ENCODE assay signal across 8 cellular contexts in the genomic region with DNA sequence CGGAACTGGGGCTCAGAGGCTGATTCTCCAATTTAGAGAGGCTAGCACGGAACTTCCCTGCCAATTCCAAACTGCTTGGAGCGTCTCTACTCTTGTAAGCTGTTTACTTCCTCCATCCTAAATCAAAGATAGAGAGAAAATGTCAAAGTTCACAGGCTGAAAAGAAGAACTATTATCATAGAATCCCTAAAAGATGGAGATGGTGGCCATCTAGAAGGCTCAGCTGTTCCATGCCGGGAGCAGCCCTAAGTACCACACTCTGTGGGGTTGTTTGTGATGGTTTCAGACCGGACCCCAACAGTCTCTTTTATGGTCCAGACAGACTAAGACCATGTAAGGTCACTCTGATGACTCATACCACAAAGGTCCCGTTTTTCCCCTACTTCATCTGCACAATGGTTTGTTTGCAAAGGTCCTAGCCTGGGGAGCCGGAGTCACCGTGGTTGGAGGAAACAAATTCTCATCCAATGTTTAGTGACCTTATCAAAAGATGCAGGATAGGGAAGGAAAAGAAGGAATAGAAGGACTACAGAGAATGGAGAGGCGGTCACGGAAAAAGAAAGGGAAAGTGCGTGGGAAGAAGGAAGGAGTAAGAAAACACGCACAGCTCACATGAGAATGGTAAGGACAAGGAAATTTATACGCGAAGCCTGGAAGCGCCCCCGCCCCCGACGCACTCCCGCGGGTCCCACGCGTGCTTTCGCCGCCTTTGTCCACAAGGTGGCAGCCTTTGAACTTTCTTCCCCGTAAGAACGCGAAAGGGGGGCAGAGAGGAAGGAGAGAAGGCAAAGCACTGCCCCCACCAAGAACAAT. TPM values are rescaled to one million over a fixed set of nuclear protein-coding genes. Genes with fewer than 3 reads are reported as not detected.
A peak's percentile ranks its signal among the peaks of the same experiment; 100 is the strongest.
DNase-seq lines count a peak whose midpoint lies in the region; ATAC-seq and TF ChIP-seq lines count a peak whose summit lies in the region.

No MANE protein-coding gene starts in this region.

- peak overlapping the region; percentile 97 for H3K4me3 ChIP-seq in HUES64 (ENCODE audit: low read length)
- H3K4me3 ChIP-seq in SK-N-SH (ENCODE audit: low read depth in 2 of 2, low read length in 1 of 2), result peak overlapping the region; percentile 85 to 98
- H3K4me3 ChIP-seq in psoas muscle, result peak overlapping the region; percentile 77

- H3K36me3 ChIP-seq in HUES64 (ENCODE audit: insufficient read depth, low read length) (no peaks in the 10 kb centered on the region), SK-N-SH (replicated peaks in 1 of 2; ENCODE audit: control insufficient read depth in 1 of 2, insufficient read depth in 2 of 2, low read length in 1 of 2) (peaks cover 3 to 19% of the 10 kb centered on the region in 2 experiments), psoas muscle (ENCODE audit: insufficient read depth in 1 of 2, low read depth in 1 of 2) (no peaks in the 10 kb centered on the region)

- WGBS in HUES64, result 25% methylated on average over 24 of the region's 27 CpGs
- WGBS in SK-N-SH (ENCODE audit: low lambda C conversion rate), result 19% methylated on average over 25 of the region's 27 CpGs
- whole genome bisulfite sequencing in psoas muscle, 3 donors, result 7 to 13% (median 8%) methylated on average over 27 of the region's 27 CpGs

- CTCF ChIA-PET in SK-N-SH (lab: Yijun Ruan, JAX), result interaction anchor here (0.5 to 6.3 kb wide), 40 partner anchors 9 to 549 kb away, joined by 3 to 107 read pairs (median 3); no protein-coding TSS in a partner anchor

- peaks cover 15% of the 10 kb centered on the region for H3F3A ChIP-seq in SK-N-SH (replicated peaks; ENCODE audit: insufficient read depth)

- H3K9ac ChIP-seq in HUES64 (ENCODE audit: low read depth, low read length) (0 out of 2 replicates have a peak overlapping the region, but pooled peaks have one; percentile 83), SK-N-SH (peak overlapping the region; percentile 98)

- intact Hi-C loops in psoas muscle (cut with DNase I), result loop anchor here (2.0 to 5.0 kb wide), 2 partner anchors 294 to 295 kb away; no protein-coding TSS in a partner anchor

- TF ChIP-seq RAD21 in SK-N-SH (IDR thresholded peaks at IDR 0.05; ENCODE audit: low read length), result peak; percentile 79

- peak; percentile 80 for TF ChIP-seq CTCF in SK-N-SH (IDR thresholded peaks at IDR 0.05)
- TF ChIP-seq CTCF in psoas muscle (IDR thresholded peaks at IDR 0.05), result peak; percentile 66

- H3K27ac ChIP-seq in HUES64 (ENCODE audit: low read depth, low read length) (no peak overlapping the region; the same call in 1 of the 2 replicates), SK-N-SH (ENCODE audit: low read depth in 2 of 2, low read length in 1 of 2) (peak overlapping the region; percentile 89 to 92), psoas muscle (no peak overlapping the region)

- peaks cover 22% of the 10 kb centered on the region for H4K20me1 ChIP-seq in SK-N-SH (ENCODE audit: insufficient read depth)

- POLR2A ChIA-PET in SK-N-SH (lab: Yijun Ruan, JAX), result interaction anchor here (1.0 kb wide), 1 partner anchor 294 kb away, joined by 4 read pairs; no protein-coding TSS in a partner anchor

- H3K27me3 ChIP-seq in HUES64 (ENCODE audit: insufficient read depth, low read length), result peaks cover 22% of the 10 kb centered on the region; the same call in 1 of the 2 replicates
- no peaks in the 10 kb centered on the region for H3K27me3 ChIP-seq in SK-N-SH (ENCODE audit: insufficient read depth)
- peaks cover 0 to 24% (median 1%) of the 10 kb centered on the region in 3 donors for H3K27me3 ChIP-seq in psoas muscle (ENCODE audit: insufficient read depth in 3 of 3, low read length in 2 of 3)

- DNase-seq in ELF-1 (ENCODE audit: low read depth, low spot score) (peak; percentile 22), SK-N-SH (peak; percentile 19), anterior cingulate cortex (lab: John Stamatoyannopoulos, UW) (peak in 56 of 58 donors; percentile 16 to 77 (median 54)), hepatic stellate cell (ENCODE audit: low spot score) (peak; percentile 71), psoas muscle (peak; percentile 70 to 81), iPS-NIHi7 (ENCODE audit: extremely low spot score) (no peak)

- H3K4me1 ChIP-seq in HUES64 (ENCODE audit: insufficient read depth, low read length) (peaks cover 19% of the 10 kb centered on the region), SK-N-SH (ENCODE audit: control insufficient read depth in 1 of 2, insufficient read depth in 2 of 2, low read depth in 1 of 2, low read length in 1 of 2) (peaks cover 13 to 27% of the 10 kb centered on the region in 2 experiments), psoas muscle (peaks cover 6% of the 10 kb centered on the region)

- H3K9me3 ChIP-seq in HUES64 (ENCODE audit: insufficient read depth, low read depth, low read length) (no peaks in the 10 kb centered on the region), SK-N-SH (no peaks in the 10 kb centered on the region), psoas muscle (no peaks in the 10 kb centered on the region)

- no peaks in the 10 kb centered on the region for H3K9me2 ChIP-seq in SK-N-SH

- H3K4me2 ChIP-seq in SK-N-SH, result peak overlapping the region; percentile 82

- ATAC-seq in psoas muscle, result peak; percentile 64 to 84 (median 76)
- no peak for ATAC-seq in HG03354 (IDR thresholded peaks at IDR 0.05; ENCODE audit: poor library complexity, severe bottlenecking, unreplicated experiment)

- peaks cover 46% of the 10 kb centered on the region for H3K79me2 ChIP-seq in SK-N-SH (ENCODE audit: insufficient read depth)

- peak overlapping the region; percentile 94 for H2AFZ ChIP-seq in SK-N-SH (ENCODE audit: low read depth)

- TF ChIP-seq EP300 in SK-N-SH (IDR thresholded peaks at IDR 0.05; ENCODE audit: borderline replicate concordance in 1 of 2, low read depth in 1 of 2, low read length in 1 of 2), result no peak

TF ChIP-seq in SK-N-SH, 30 proteins besides CTCF, POLR2A, EP300 and RAD21 (continues in another document):
- TF ChIP-seq, protein P1, sequence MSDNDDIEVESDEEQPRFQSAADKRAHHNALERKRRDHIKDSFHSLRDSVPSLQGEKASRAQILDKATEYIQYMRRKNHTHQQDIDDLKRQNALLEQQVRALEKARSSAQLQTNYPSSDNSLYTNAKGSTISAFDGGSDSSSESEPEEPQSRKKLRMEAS (IDR thresholded peaks at IDR 0.05; ENCODE audit: low read depth), result peak; percentile 62
- no peak for TF ChIP-seq RXRA (IDR thresholded peaks at IDR 0.05; ENCODE audit: borderline replicate concordance, low read depth)
- no peak for TF ChIP-seq TAF1 (IDR thresholded peaks at IDR 0.05; ENCODE audit: borderline replicate concordance, low read depth, low read length)
- no peak for TF ChIP-seq YY1 (IDR thresholded peaks at IDR 0.05; ENCODE audit: low read depth)
- TF ChIP-seq EZH2phosphoT487 (IDR thresholded peaks at IDR 0.05; ENCODE audit: borderline replicate concordance, low read depth), result no peak
- TF ChIP-seq MXI1 (IDR thresholded peaks at IDR 0.05; ENCODE audit: low read depth, low read length), result no peak
- TF ChIP-seq, protein P2, sequence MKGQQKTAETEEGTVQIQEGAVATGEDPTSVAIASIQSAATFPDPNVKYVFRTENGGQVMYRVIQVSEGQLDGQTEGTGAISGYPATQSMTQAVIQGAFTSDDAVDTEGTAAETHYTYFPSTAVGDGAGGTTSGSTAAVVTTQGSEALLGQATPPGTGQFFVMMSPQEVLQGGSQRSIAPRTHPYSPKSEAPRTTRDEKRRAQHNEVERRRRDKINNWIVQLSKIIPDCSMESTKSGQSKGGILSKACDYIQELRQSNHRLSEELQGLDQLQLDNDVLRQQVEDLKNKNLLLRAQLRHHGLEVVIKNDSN (IDR thresholded peaks at IDR 0.05; ENCODE audit: borderline replicate concordance, low read depth), result no peak
- no peak for TF ChIP-seq FOSL2 (IDR thresholded peaks at IDR 0.05; ENCODE audit: borderline replicate concordance, low read depth)
- no peak for TF ChIP-seq CHD2 (IDR thresholded peaks at IDR 0.05; ENCODE audit: low read length, partially characterized antibody)
- TF ChIP-seq, protein P3, sequence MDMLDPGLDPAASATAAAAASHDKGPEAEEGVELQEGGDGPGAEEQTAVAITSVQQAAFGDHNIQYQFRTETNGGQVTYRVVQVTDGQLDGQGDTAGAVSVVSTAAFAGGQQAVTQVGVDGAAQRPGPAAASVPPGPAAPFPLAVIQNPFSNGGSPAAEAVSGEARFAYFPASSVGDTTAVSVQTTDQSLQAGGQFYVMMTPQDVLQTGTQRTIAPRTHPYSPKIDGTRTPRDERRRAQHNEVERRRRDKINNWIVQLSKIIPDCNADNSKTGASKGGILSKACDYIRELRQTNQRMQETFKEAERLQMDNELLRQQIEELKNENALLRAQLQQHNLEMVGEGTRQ (IDR thresholded peaks at IDR 0.05; ENCODE audit: borderline replicate concordance, low read depth, low read length), result no peak
- TF ChIP-seq JUND (IDR thresholded peaks at IDR 0.05), result no peak
- peak; percentile 73 for TF ChIP-seq SMC3 (IDR thresholded peaks at IDR 0.05; ENCODE audit: low read depth, low read length)
- TF ChIP-seq ELF1 (IDR thresholded peaks at IDR 0.05), result no peak
- no peak for TF ChIP-seq POLR2AphosphoS5 (IDR thresholded peaks at IDR 0.05; ENCODE audit: low read depth, low read length)
- no peak for TF ChIP-seq TEAD4 (IDR thresholded peaks at IDR 0.05; ENCODE audit: borderline replicate concordance, insufficient read depth)
- TF ChIP-seq RFX5 (IDR thresholded peaks at IDR 0.05; ENCODE audit: low read length), result no peak
- 0 out of 2 replicates have a peak, but pooled peaks have one; percentile 14 for TF ChIP-seq TCF12 (IDR thresholded peaks at IDR 0.05)

RNA-seq across cellular contexts. Expression of a gene that starts 0.5 kb away (rescaled TPM):
- polyA plus RNA-seq in HUES64 (2013, experiment 1 of 2), result 28.4 TPM
- polyA plus RNA-seq in HUES64 (2013, experiment 2 of 2), result 29.4 TPM
- 106 and 114 TPM in 2 replicates for polyA plus RNA-seq in SK-N-SH (2012; rRNA removed)
- polyA plus RNA-seq in SK-N-SH (2012; cell fraction: cytosol; rRNA removed), result 152 and 155 TPM in 2 replicates
- polyA plus RNA-seq in SK-N-SH (2012; cell fraction: nucleus; rRNA removed), result 63.7 and 109 TPM in 2 replicates
- 10 to 100 TPM in 3 of 4 donors, 1 to 10 TPM in 1; 8.8 to 21.0 (median 11.8) TPM for total RNA-seq in psoas muscle
- 10 to 100 TPM in 1 of 3 donors, 1 to 10 TPM in 2; 3.7 to 24.3 (median 4.2) TPM for polyA plus RNA-seq in psoas muscle

RNA-seq across cellular contexts. Expression of a gene that starts 38.1 kb away (rescaled TPM):
- not detected for polyA plus RNA-seq in HUES64 (2013, experiment 1 of 2)
- not detected for polyA plus RNA-seq in HUES64 (2013, experiment 2 of 2)
- polyA plus RNA-seq in SK-N-SH (2012; rRNA removed), result not detected in 2 replicates
- polyA plus RNA-seq in SK-N-SH (2012; cell fraction: cytosol; rRNA removed), result 0.09 TPM in 1 of 2 replicates, not detected in the other
- not detected in 2 replicates for polyA plus RNA-seq in SK-N-SH (2012; cell fraction: nucleus; rRNA removed)
- total RNA-seq in psoas muscle, result not detected
- polyA plus RNA-seq in psoas muscle, result under 1 TPM in 2 of 3 donors, not detected in 1; 0.21 to 0.23 TPM

RNA-seq across cellular contexts. Expression of a gene that starts 59.8 kb away (rescaled TPM):
- polyA plus RNA-seq in HUES64 (2013, experiment 1 of 2), result not detected
- not detected for polyA plus RNA-seq in HUES64 (2013, experiment 2 of 2)
- polyA plus RNA-seq in SK-N-SH (2012; rRNA removed) (not detected in 2 replicates), psoas muscle (not detected)
- polyA plus RNA-seq in SK-N-SH (2012; cell fraction: cytosol; rRNA removed), result not detected in 2 replicates
- polyA plus RNA-seq in SK-N-SH (2012; cell fraction: nucleus; rRNA removed), result not detected in 2 replicates
- not detected for total RNA-seq in psoas muscle

Comparison
In these comparisons a context has a peak if more than half of its experiments do, and no peak if none do; other contexts are left out.
1. H3K27ac ChIP-seq: peak in SK-N-SH (2 of 2); none in HUES64 (single experiment) and psoas muscle (single experiment).
2. Peak in every context shown above with its lines, with median percentiles within 50 percentile points of each other: H3K4me3 ChIP-seq.